In the genomic region with DNA sequence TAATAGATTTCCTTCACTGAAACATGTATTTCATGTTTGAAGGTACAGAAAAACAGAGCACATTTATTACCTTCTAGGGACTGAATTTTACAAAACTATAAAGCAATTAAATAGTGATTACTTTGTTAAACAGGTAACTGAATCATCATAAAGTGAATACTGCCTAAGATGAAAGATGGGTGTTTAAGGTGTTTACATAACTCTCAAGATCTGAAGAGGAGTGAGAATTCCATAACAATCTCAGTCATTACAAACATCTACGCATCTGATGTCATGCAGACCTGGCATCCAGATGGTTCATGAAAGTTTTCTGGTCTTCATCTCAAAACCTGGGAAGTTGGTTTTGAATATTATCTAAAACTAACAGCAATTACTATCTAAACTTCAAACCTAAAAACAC, we compare ENCODE assay signal across 18 cellular contexts.
DNase-seq lines count a peak whose midpoint lies in the region; ATAC-seq, FAIRE-seq and TF ChIP-seq lines count a peak whose summit lies in the region.
"Had no signal": no experiment of that assay in that cellular context is flagged by ENCODE, and none has a peak within 500 bp of the region (broad histone marks: within the 10 kb centered on the region; RNA-seq: fewer than 3 reads in every experiment).

No MANE protein-coding gene starts in this region.

- intact Hi-C loops in IMR-90 (cut with micrococcal nuclease), result no loop called here

- peaks cover 16% of the 10 kb centered on the region for H3K4me1 ChIP-seq in IMR-90 (ENCODE audit: control insufficient read depth, insufficient read depth, low read length)
- H3K4me1 ChIP-seq in trophoblast cell (ENCODE audit: control insufficient read depth in 1 of 2, insufficient read depth in 2 of 2, low read length in 2 of 2), result peaks cover 11 to 13% of the 10 kb centered on the region in 2 experiments

- H3K4me2 ChIP-seq in IMR-90 (ENCODE audit: low read depth, low read length) (no peak overlapping the region), trophoblast cell (ENCODE audit: low read length) (no peak overlapping the region)

- H3K18ac ChIP-seq in IMR-90 (ENCODE audit: low read depth, low read length) (peak overlapping the region; percentile 88; the same call in 1 of the 2 replicates), trophoblast cell (ENCODE audit: low read length) (no peak overlapping the region)

- CTCF ChIA-PET in IMR-90 (lab: Yijun Ruan, JAX), result interaction anchor here (0.6 kb wide), 1 partner anchor 241 kb away, joined by 4 read pairs; no protein-coding TSS in a partner anchor

- H2BK12ac ChIP-seq in trophoblast cell (ENCODE audit: low read length), result no peak overlapping the region

- H2BK15ac ChIP-seq in IMR-90 (ENCODE audit: low read depth, low read length), result peak overlapping the region; percentile 96; the same call in 2 of the 3 replicates

- peak overlapping the region in 1 of 2 experiments; percentile 23; a peak in 1 of 4 replicates for H4K8ac ChIP-seq in IMR-90 (ENCODE audit: low read depth in 2 of 2, low read length in 2 of 2)
- H4K8ac ChIP-seq in trophoblast cell (ENCODE audit: low read depth, low read length), result no peak overlapping the region

- no peaks in the 10 kb centered on the region for H3K9me1 ChIP-seq in IMR-90 (ENCODE audit: insufficient read depth, low read length)

- peak overlapping the region; percentile 84; the same call in 1 of the 2 replicates for H2BK120ac ChIP-seq in IMR-90 (ENCODE audit: low read depth, low read length)
- no peak overlapping the region for H2BK120ac ChIP-seq in trophoblast cell (ENCODE audit: insufficient read depth, low read length, poor library complexity)

- DNase-seq in GM19239 (ENCODE audit: insufficient read length, low spot score), result no peak
- no peak for DNase-seq in IMR-90
- DNase-seq in trophoblast cell, result peak; percentile 15 to 76
- no peak for DNase-seq in SW480 (ENCODE audit: low spot score)
- no peak for DNase-seq in GM13977 (ENCODE audit: low spot score)
- no peak for DNase-seq in iPS-NIHi11 (ENCODE audit: low spot score)
- DNase-seq: ACHN; Caco-2; CD4-positive, alpha-beta T cell; DMS79 treated with DMSO at 0.1 percent for 48 hours; GF-D8; Karpas-422; KBM-7 had no signal

- peak overlapping the region; percentile 64; the same call in 1 of the 2 replicates for H3K23ac ChIP-seq in IMR-90 (ENCODE audit: low read depth, low read length)
- H3K23ac ChIP-seq in trophoblast cell (ENCODE audit: low read length), result no peak overlapping the region

- H2AFZ ChIP-seq in IMR-90 (replicated peaks; ENCODE audit: low read length, poor library complexity) (no peak overlapping the region), trophoblast cell (ENCODE audit: insufficient read depth, low read length, poor library complexity) (no peak overlapping the region)

- H2AK5ac ChIP-seq in IMR-90 (ENCODE audit: low read depth, low read length) (0 out of 2 replicates have a peak overlapping the region, but pooled peaks have one; percentile 40), trophoblast cell (ENCODE audit: low read length) (no peak overlapping the region)

- H2AK9ac ChIP-seq in IMR-90 (replicated peaks; ENCODE audit: low read depth, low read length, poor library complexity), result no peak overlapping the region

- no CpG with 5 or more reads among the region's 1 CpG for WGBS in IMR-90 (ENCODE audit: extremely low coverage in 2 of 2, insufficient read length in 1 of 2), 2 experiments
- WGBS in trophoblast cell (ENCODE audit: extremely low coverage, insufficient coverage, insufficient read length), result no CpG with 5 or more reads among the region's 1 CpG

- H3K4ac ChIP-seq in IMR-90 (ENCODE audit: low read depth, low read length) (peak overlapping the region; percentile 78; the same call in 1 of the 2 replicates), trophoblast cell (ENCODE audit: low read depth, low read length) (no peak overlapping the region)

- no peaks in the 10 kb centered on the region for H3K79me2 ChIP-seq in trophoblast cell (ENCODE audit: control insufficient read depth, insufficient read depth, low read length, poor library complexity)

- POLR2A ChIA-PET in IMR-90 (lab: Charles Lee; ENCODE audit: unreplicated experiment), result no interaction called here

- no peak for ATAC-seq in IMR-90 (ENCODE audit: low read depth)

- H2BK5ac ChIP-seq in IMR-90 (ENCODE audit: low read depth, low read length, poor library complexity, severe bottlenecking), result peak overlapping the region; percentile 85
- H2BK5ac ChIP-seq in trophoblast cell (ENCODE audit: low read depth, low read length, poor library complexity), result no peak overlapping the region

- H4K91ac ChIP-seq in IMR-90 (ENCODE audit: insufficient read depth, low read depth, low read length), result no peak overlapping the region
- H4K91ac ChIP-seq in trophoblast cell (ENCODE audit: low read depth, low read length), result no peak overlapping the region

- H3K27me3 ChIP-seq in IMR-90 (ENCODE audit: control insufficient read depth, insufficient read depth, low read length) (no peaks in the 10 kb centered on the region), trophoblast cell (ENCODE audit: insufficient read depth, low read length) (no peaks in the 10 kb centered on the region)

- peak; percentile 80 for FAIRE-seq in GM19239 (lab: Jason Lieb, UNC)
- FAIRE-seq in endometrium (lab: Jason Lieb, UNC), result peak; percentile 87
- FAIRE-seq: D721Med, HTR-8/SVneo had no signal

- H4K20me1 ChIP-seq in IMR-90 (ENCODE audit: insufficient read depth, low read length), result no peaks in the 10 kb centered on the region

- H3K9me3 ChIP-seq in IMR-90 (ENCODE audit: control insufficient read depth, insufficient read depth, low read length), result no peaks in the 10 kb centered on the region
- no peaks in the 10 kb centered on the region for H3K9me3 ChIP-seq in trophoblast cell (ENCODE audit: insufficient read depth, low read depth, low read length)
- H3K9me3 ChIP-seq: Caco-2, HAP-1 had no signal

- H3K4me3 ChIP-seq in IMR-90 (ENCODE audit: insufficient read depth, low read depth, low read length), result no peak overlapping the region
- H3K4me3 ChIP-seq in trophoblast cell (ENCODE audit: low read depth, low read length), result no peak overlapping the region
- H3K4me3 ChIP-seq: HAP-1 had no signal

- no peak overlapping the region for H4K12ac ChIP-seq in trophoblast cell (ENCODE audit: low read depth, low read length)

- BruUV-seq in IMR-90 (replicated peaks; lab: Mats Ljungman, UMichigan), result no TSS peak

- H3K9ac ChIP-seq in IMR-90 (ENCODE audit: low read depth, low read length) (no peak overlapping the region), trophoblast cell (ENCODE audit: low read length) (no peak overlapping the region)

- H2BK20ac ChIP-seq in IMR-90 (ENCODE audit: low read depth, low read length), result peak overlapping the region; percentile 75; the same call in 1 of the 2 replicates

- TF ChIP-seq CTCF in IMR-90 (conservative IDR thresholded peaks at IDR 0.05; ENCODE audit: low read depth, low read length) (no peak), GM13977 (IDR thresholded peaks at IDR 0.05; ENCODE audit: extremely low read depth, insufficient read depth, missing control alignments) (no peak)

- dilution Hi-C loops in IMR-90 (cut with HindIII; ENCODE audit: low sequenced_read_pairs, unreplicated experiment), result no loop called here

- no peak overlapping the region for H3K56ac ChIP-seq in IMR-90 (ENCODE audit: extremely low read depth, insufficient read depth, low read length)

- no peak for TF ChIP-seq RAD21 in IMR-90 (IDR thresholded peaks at IDR 0.05; ENCODE audit: low read length)

- no peaks in the 10 kb centered on the region for H3K79me1 ChIP-seq in IMR-90 (ENCODE audit: low read depth in 1 of 2, low read length in 2 of 2)
- H3K79me1 ChIP-seq in trophoblast cell (ENCODE audit: low read length), result peaks cover 13% of the 10 kb centered on the region

- H4K5ac ChIP-seq in IMR-90 (ENCODE audit: low read depth, low read length), result peak overlapping the region; percentile 27; the same call in 1 of the 2 replicates

- H3K27ac ChIP-seq in IMR-90 (ENCODE audit: insufficient read depth, low read length) (peak overlapping the region; percentile 50; the same call in 1 of the 2 replicates), trophoblast cell (ENCODE audit: low read depth, low read length) (no peak overlapping the region)
- H3K27ac ChIP-seq: C4-2B had no signal

- no peak for TF ChIP-seq POLR2A in IMR-90 (IDR thresholded peaks at IDR 0.05; ENCODE audit: low read depth, low read length)

- H3K14ac ChIP-seq in IMR-90 (replicated peaks; ENCODE audit: low read depth, low read length) (peak overlapping the region; percentile 88), trophoblast cell (ENCODE audit: low read length) (no peak overlapping the region)

- in situ Hi-C loops in IMR-90 (cut with MboI; ENCODE audit: low sequenced_read_pairs), result no loop called here
- in situ Hi-C loops in GM13977 (cut with MboI; ENCODE audit: low pct_unique_long_range_greater_than_20kb, low sequenced_read_pairs, unreplicated experiment), result no loop called here

- H3K36me3 ChIP-seq in IMR-90 (ENCODE audit: control insufficient read depth, insufficient read depth, low read length) (no peaks in the 10 kb centered on the region; the same call in 1 of the 2 replicates), trophoblast cell (ENCODE audit: control insufficient read depth in 1 of 2, insufficient read depth in 2 of 2, low read length in 2 of 2) (no peaks in the 10 kb centered on the region)
- H3K36me3 ChIP-seq: HAP-1 had no signal

TF ChIP-seq in IMR-90, 13 proteins besides CTCF, POLR2A, EP300 and RAD21:
- no peak for TF ChIP-seq CEBPB (IDR thresholded peaks at IDR 0.05; ENCODE audit: low read depth, low read length)
- TF ChIP-seq BHLHE40 (IDR thresholded peaks at IDR 0.05; ENCODE audit: low read depth, low read length), result no peak
- TF ChIP-seq, protein P1, sequence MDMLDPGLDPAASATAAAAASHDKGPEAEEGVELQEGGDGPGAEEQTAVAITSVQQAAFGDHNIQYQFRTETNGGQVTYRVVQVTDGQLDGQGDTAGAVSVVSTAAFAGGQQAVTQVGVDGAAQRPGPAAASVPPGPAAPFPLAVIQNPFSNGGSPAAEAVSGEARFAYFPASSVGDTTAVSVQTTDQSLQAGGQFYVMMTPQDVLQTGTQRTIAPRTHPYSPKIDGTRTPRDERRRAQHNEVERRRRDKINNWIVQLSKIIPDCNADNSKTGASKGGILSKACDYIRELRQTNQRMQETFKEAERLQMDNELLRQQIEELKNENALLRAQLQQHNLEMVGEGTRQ (IDR thresholded peaks at IDR 0.05; ENCODE audit: low read depth, low read length), result no peak
- no peak for TF ChIP-seq MXI1 (IDR thresholded peaks at IDR 0.05; ENCODE audit: borderline replicate concordance, low read depth, low read length)
- TF ChIP-seq MAFK (IDR thresholded peaks at IDR 0.05; ENCODE audit: low read depth, low read length), result no peak

Comparison
In these comparisons a context has a peak if more than half of its experiments do, and no peak if none do; other contexts are left out.
1. DNase-seq: peak in trophoblast cell (2 of 2); none in GM19239 (single experiment), IMR-90 (single experiment), SW480 (single experiment), GM13977 (single experiment) and iPS-NIHi11 (single experiment).